Comparison of ENCODE assay signal across 21 cellular contexts in the genomic region with DNA sequence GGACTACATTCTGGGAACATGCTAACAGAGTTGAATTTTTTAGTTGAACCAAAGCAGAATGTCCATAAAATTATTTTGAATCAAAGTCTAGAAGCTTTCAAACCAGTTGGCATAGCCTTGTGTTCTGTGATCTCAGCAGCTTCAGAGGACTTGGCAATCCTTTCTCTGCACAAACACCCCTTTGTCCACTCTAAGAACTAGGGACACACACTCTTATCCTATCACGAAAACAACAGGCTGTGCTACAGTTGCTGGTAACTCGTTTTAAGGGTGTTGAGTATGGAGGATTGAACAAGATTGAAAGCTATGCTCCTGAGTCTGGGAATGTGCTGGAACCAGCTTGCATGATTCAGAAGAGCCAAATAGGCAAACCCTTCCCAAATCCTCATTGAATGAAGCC.
"Had no signal": no experiment of that assay in that cellular context is flagged by ENCODE, and none has a peak within 500 bp of the region (broad histone marks: within the 10 kb centered on the region; RNA-seq: fewer than 3 reads in every experiment).

No MANE protein-coding gene starts in this region.

- H3K27ac ChIP-seq: left ventricle myocardium inferior, prostate gland, right atrium auricular region had no signal

- H3K9me2 ChIP-seq: SK-N-SH had no signal

- H3K9me3 ChIP-seq: left ventricle myocardium inferior, prostate gland, right atrium auricular region, SK-N-SH, testis had no signal

- H3K27ac Mint-ChIP-seq: activated CD4-positive, alpha-beta T cell treated with anti-CD3 and anti-CD28 coated beads, Interleukin-2, amount 10 ng/mL, durations not matched to agents 24 days and 14 days; activated naive CD8-positive, alpha-beta T cell treated with anti-CD3 and anti-CD28 coated beads, Interleukin-2, amount 10 ng/mL, durations not matched to agents 7 days and 5 days; activated T-helper 2 cell treated with anti-CD3 and anti-CD28 coated beads, Interferon-gamma antibody, Interleukin-2, Interleukin-4, amounts not matched to agents 10 μg/mL and 5 μg/mL and 100 μg/mL, durations not matched to agents 14 hours and 24 hours and 36 hours; mesothelial cell of epicardium; natural killer cell; stimulated activated naive CD8-positive, alpha-beta T cell treated with anti-CD3 and anti-CD28 coated beads, Interleukin-15, amount 100 ng/mL, for 72 hours; type B pancreatic cell had no signal

- H3K4me1 ChIP-seq: left ventricle myocardium inferior, prostate gland, right atrium auricular region, testis had no signal

- H3K4me1 Mint-ChIP-seq: mesothelial cell of epicardium, natural killer cell had no signal

- H3K4me3 ChIP-seq: left ventricle myocardium inferior, prostate gland, right atrium auricular region, testis had no signal

- H3K4me2 ChIP-seq: SK-N-SH had no signal

- ATAC-seq: activated CD4-positive, CD25-positive, alpha-beta regulatory T cell treated with anti-CD3 and anti-CD28 coated beads, Interleukin-2, amount 50 U/mL, for 24 hours; activated T-cell treated with anti-CD3 and anti-CD28 coated beads, Interleukin-2, amount 50 U/mL, for 4 hours; natural killer cell; stimulated activated naive CD8-positive, alpha-beta T cell treated with anti-CD3 and anti-CD28 coated beads, Interleukin-15, amount 100 ng/mL, for 72 hours had no signal

- H3K9me3 Mint-ChIP-seq: activated CD4-positive, alpha-beta T cell treated with anti-CD3 and anti-CD28 coated beads, Interleukin-2, amount 10 ng/mL, durations not matched to agents 24 days and 14 days; activated naive CD8-positive, alpha-beta T cell treated with anti-CD3 and anti-CD28 coated beads, Interleukin-2, amount 10 ng/mL, durations not matched to agents 7 days and 5 days; activated T-cell treated with anti-CD3 and anti-CD28 coated beads, Interleukin-2, amount 50 U/mL, for 4 hours; activated T-helper 2 cell treated with anti-CD3 and anti-CD28 coated beads, Interferon-gamma antibody, Interleukin-2, Interleukin-4, amounts not matched to agents 10 μg/mL and 5 μg/mL and 100 μg/mL, durations not matched to agents 14 hours and 24 hours and 36 hours; mesothelial cell of epicardium; natural killer cell; stimulated activated naive CD8-positive, alpha-beta T cell treated with anti-CD3 and anti-CD28 coated beads, Interleukin-15, amount 100 ng/mL, for 72 hours; type B pancreatic cell had no signal

- H3K36me3 Mint-ChIP-seq: activated naive CD8-positive, alpha-beta T cell treated with anti-CD3 and anti-CD28 coated beads, Interleukin-2, amount 10 ng/mL, durations not matched to agents 7 days and 5 days; mesothelial cell of epicardium; natural killer cell; type B pancreatic cell had no signal

- H3K36me3 ChIP-seq: left ventricle myocardium inferior, prostate gland, right atrium auricular region had no signal

- DNase-seq: activated CD4-positive, alpha-beta T cell treated with anti-CD3 and anti-CD28 coated beads, Interleukin-2, amount 10 ng/mL, durations not matched to agents 24 days and 14 days; activated CD8-positive, alpha-beta memory T cell treated with anti-CD3 and anti-CD28 coated beads, Interleukin-2, amount 50 U/mL, for 4 hours; activated naive CD4-positive, alpha-beta T cell; activated naive CD8-positive, alpha-beta T cell treated with anti-CD3 and anti-CD28 coated beads, Interleukin-2, amount 10 ng/mL, durations not matched to agents 7 days and 5 days; activated T-cell treated with anti-CD3 and anti-CD28 coated beads, Interleukin-2, amount 50 U/mL, for 4 hours; effector CD4-positive, alpha-beta T cell; erythroblast; foreskin fibroblast; kidney; left ventricle myocardium inferior; natural killer cell; SK-N-SH; stimulated activated CD4-positive, alpha-beta T cell treated with anti-CD3 and anti-CD28 coated beads, Interleukin-12 subunit alpha, Interleukin-12 subunit beta, amount 100 ng/mL, for 4 hours; stimulated activated naive CD8-positive, alpha-beta T cell treated with anti-CD3 and anti-CD28 coated beads, Interleukin-15, amount 100 ng/mL, for 72 hours; testis had no signal

- H3K4me3 Mint-ChIP-seq: activated CD4-positive, alpha-beta T cell treated with anti-CD3 and anti-CD28 coated beads, Interleukin-2, amount 10 ng/mL, durations not matched to agents 24 days and 14 days; activated naive CD8-positive, alpha-beta T cell treated with anti-CD3 and anti-CD28 coated beads, Interleukin-2, amount 10 ng/mL, durations not matched to agents 7 days and 5 days; mesothelial cell of epicardium; natural killer cell; stimulated activated naive CD8-positive, alpha-beta T cell treated with anti-CD3 and anti-CD28 coated beads, Interleukin-15, amount 100 ng/mL, for 72 hours; type B pancreatic cell had no signal
